Comparison of ENCODE assay signal across 16 cellular contexts in the genomic region with DNA sequence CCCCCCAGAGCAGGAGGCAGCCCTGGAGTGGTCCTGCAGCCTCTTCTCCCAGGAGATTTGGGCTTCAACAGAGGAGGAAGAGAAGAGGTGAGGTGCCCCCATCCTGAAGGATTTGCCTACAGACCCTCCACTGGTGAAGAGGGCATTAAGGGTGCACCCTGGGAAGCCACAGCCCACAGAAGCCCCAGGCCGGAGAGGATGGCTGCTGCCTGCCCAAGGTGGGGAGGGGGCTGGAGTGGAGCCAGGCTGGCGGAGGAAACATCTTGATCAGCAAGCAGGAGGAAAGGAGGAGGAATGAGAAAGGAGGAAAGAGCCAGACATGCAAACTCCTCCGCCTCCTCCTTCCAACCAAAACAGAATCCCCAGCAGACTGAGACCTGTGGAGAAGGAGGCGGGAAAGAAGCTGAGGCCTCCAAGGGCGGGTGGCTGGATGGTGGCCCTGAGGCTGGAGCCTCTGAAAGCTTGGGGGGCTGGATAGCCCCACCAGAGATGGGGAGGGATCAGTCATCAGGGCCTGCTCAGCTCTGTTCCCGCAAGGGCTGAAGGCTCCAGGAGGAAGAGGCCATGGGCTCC. TPM values are rescaled to one million over a fixed set of nuclear protein-coding genes. Genes with fewer than 3 reads are reported as not detected.
A peak's percentile ranks its signal among the peaks of the same experiment; 100 is the strongest.
DNase-seq lines count a peak whose midpoint lies in the region; ATAC-seq and TF ChIP-seq lines count a peak whose summit lies in the region.
"Had no signal": no experiment of that assay in that cellular context is flagged by ENCODE, and none has a peak within 500 bp of the region (broad histone marks: within the 10 kb centered on the region; RNA-seq: fewer than 3 reads in every experiment).

No MANE protein-coding gene starts in this region.

- H3K4me3 ChIP-seq in H7 (ENCODE audit: insufficient read depth, low read depth, low read length) = no peak overlapping the region
- no peak overlapping the region for H3K4me3 ChIP-seq in duodenal mucosa (ENCODE audit: low read depth in 1 of 2, low read length in 2 of 2)
- no peak overlapping the region for H3K4me3 ChIP-seq in mucosa of descending colon
- H3K4me3 ChIP-seq in HAP-1 = no peak overlapping the region

- intact Hi-C loops in mucosa of descending colon (cut with DNase I, micrococcal nuclease) = loop anchor here in 1 of 2 donors (10.0 kb wide), 1 partner anchor 65 kb away; no protein-coding TSS in a partner anchor

- DNase-seq in H7 = peak; percentile 43
- peak in 2 of 3 donors; percentile 45 to 50 for DNase-seq in mucosa of descending colon
- peak in 1 of 49 donors; percentile 48 for DNase-seq in substantia nigra (lab: John Stamatoyannopoulos, UW)
- no peak for DNase-seq in HAP-1 (ENCODE audit: low spot score in 2 of 2)
- DNase-seq in cerebellar nuclear complex (lab: John Stamatoyannopoulos, UW) = no peak
- DNase-seq: activated CD4-positive, CD25-positive, alpha-beta regulatory T cell; activated CD8-positive, alpha-beta memory T cell treated with anti-CD3 and anti-CD28 coated beads for 24 hours; activated T-cell treated with anti-CD3 and anti-CD28 coated beads, Interleukin-2, amount 50 U/mL, for 72 hours; COR-L47; cortex of kidney; NCI-H526; SIG-M5; stimulated activated CD4-positive, alpha-beta T cell treated with anti-CD3 and anti-CD28 coated beads, Interleukin-12 subunit alpha, Interleukin-12 subunit beta, amount 100 ng/mL, for 4 hours had no signal

- H3K27me3 ChIP-seq in H7 (ENCODE audit: control insufficient read depth, insufficient read depth, low read length) (no peaks in the 10 kb centered on the region), duodenal mucosa (ENCODE audit: control insufficient read depth in 1 of 2, insufficient read depth in 2 of 2, low read length in 2 of 2) (no peaks in the 10 kb centered on the region), HAP-1 (ENCODE audit: low read depth) (no peaks in the 10 kb centered on the region)

- H3K27ac ChIP-seq in duodenal mucosa (ENCODE audit: low read depth, low read length) (peak overlapping the region; percentile 35), substantia nigra (ENCODE audit: low read depth, low read length, poor library complexity, severe bottlenecking) (peak overlapping the region; percentile 31)
- H3K27ac ChIP-seq: epithelial cell of prostate had no signal

- TF ChIP-seq CTCF in mucosa of descending colon (IDR thresholded peaks at IDR 0.05) = no peak

- peaks cover 53 to 66% of the 10 kb centered on the region in 2 donors for H3K4me1 ChIP-seq in duodenal mucosa (ENCODE audit: control insufficient read depth in 1 of 2, insufficient read depth in 2 of 2, low read length in 2 of 2)
- H3K4me1 ChIP-seq in mucosa of descending colon (ENCODE audit: low read depth) = peaks cover 45% of the 10 kb centered on the region
- H3K4me1 ChIP-seq in HAP-1 = no peaks in the 10 kb centered on the region

- in situ Hi-C loops in HAP-1 (cut with MboI; ENCODE audit: low sequenced_read_pairs) = no loop called here

- H3K36me3 ChIP-seq in H7 (replicated peaks; ENCODE audit: control insufficient read depth, insufficient read depth, low read length) (no peaks in the 10 kb centered on the region), duodenal mucosa (ENCODE audit: control insufficient read depth in 1 of 2, insufficient read depth in 2 of 2, low read length in 2 of 2) (peaks cover 0 to 4% of the 10 kb centered on the region in 2 donors), mucosa of descending colon (ENCODE audit: low read depth) (no peaks in the 10 kb centered on the region), HAP-1 (replicated peaks) (no peaks in the 10 kb centered on the region)

- H3K9me3 ChIP-seq in duodenal mucosa (ENCODE audit: control insufficient read depth in 1 of 2, low read length in 2 of 2) (no peaks in the 10 kb centered on the region), mucosa of descending colon (no peaks in the 10 kb centered on the region), HAP-1 (no peaks in the 10 kb centered on the region)

- H3K9ac ChIP-seq in duodenal mucosa (ENCODE audit: low read depth in 1 of 2, low read length in 2 of 2) = peak overlapping the region; percentile 20 to 40

- ATAC-seq in mucosa of descending colon = no peak
- no peak for ATAC-seq in HG03571 (IDR thresholded peaks at IDR 0.05; ENCODE audit: unreplicated experiment)
- ATAC-seq: activated T-cell treated with anti-CD3 and anti-CD28 coated beads, Interleukin-2, amount 50 U/mL, for 72 hours had no signal

RNA-seq across cellular contexts. Expression of gene ARRB1, which starts 31.3 kb away (rescaled TPM):
- total RNA-seq in H7 (2014; rRNA removed; shearing (Covaris generic)) = 110 and 116 TPM in 2 replicates
- 100 to 1,000 TPM in 2 of 3 donors, 10 to 100 TPM in 1; 76.7 to 128 (median 121) TPM for total RNA-seq in mucosa of descending colon

Comparison
In these comparisons a context has a peak if more than half of its experiments do, and no peak if none do; other contexts are left out.
1. DNase-seq: peak in H7 (single experiment) and mucosa of descending colon (2 of 3); none in HAP-1 (0 of 2) and cerebellar nuclear complex (0 of 2).